ENCODE assay signal across 26 cellular contexts in the genomic region with DNA sequence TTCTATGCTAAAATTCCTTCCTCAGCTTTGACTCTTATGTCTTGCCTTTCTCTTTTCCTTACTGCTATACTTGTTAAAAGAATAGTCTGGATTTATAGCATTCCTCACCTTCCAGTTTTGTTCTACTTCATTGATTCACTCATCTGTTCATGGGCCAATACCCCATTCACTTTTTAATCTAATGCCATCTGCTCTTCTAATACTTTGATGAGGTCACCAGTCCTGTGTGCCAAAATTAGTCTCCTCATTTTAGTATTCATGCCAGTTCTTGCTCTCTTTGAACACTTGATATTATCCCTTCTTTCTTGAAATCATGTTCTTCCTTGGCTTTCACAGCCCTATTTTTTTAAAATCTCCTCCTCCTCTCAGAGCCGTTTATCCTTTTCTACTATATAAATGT.
"Had no signal": no experiment of that assay in that cellular context is flagged by ENCODE, and none has a peak within 500 bp of the region (broad histone marks: within the 10 kb centered on the region; RNA-seq: fewer than 3 reads in every experiment).

No MANE protein-coding gene starts in this region.

- H3K4me3 ChIP-seq: esophagus squamous epithelium, gastroesophageal sphincter, heart left ventricle, mucosa of descending colon, right lobe of liver, tibial artery had no signal

- H3K27ac Mint-ChIP-seq: activated CD4-positive, alpha-beta T cell treated with anti-CD3 and anti-CD28 coated beads for 36 hours; activated naive CD8-positive, alpha-beta T cell treated with anti-CD3 and anti-CD28 coated beads for 36 hours; activated T-helper 2 cell treated with anti-CD3 and anti-CD28 coated beads, Interferon-gamma antibody, Interleukin-2, Interleukin-4, amounts not matched to agents 10 μg/mL and 5 μg/mL and 100 μg/mL, durations not matched to agents 14 hours and 24 hours and 36 hours; endodermal cell; memory B cell; stimulated activated effector memory CD8-positive, alpha-beta T cell treated with anti-CD3 and anti-CD28 coated beads, Interleukin-12 subunit alpha, Interleukin-12 subunit beta, amount 100 ng/mL, for 72 hours; stimulated activated naive CD8-positive, alpha-beta T cell treated with anti-CD3 and anti-CD28 coated beads, Interleukin-15, amount 100 ng/mL, for 72 hours; WTC11 had no signal

- H3K4me1 ChIP-seq: right lobe of liver had no signal

- H3K36me3 ChIP-seq: right lobe of liver had no signal

- DNase-seq: activated CD4-positive, alpha-beta T cell treated with anti-CD3 and anti-CD28 coated beads for 36 hours; activated CD4-positive, alpha-beta T cell treated with anti-CD3 and anti-CD28 coated beads, Interleukin-2, amount 50 U/mL, for 4 hours; activated CD8-positive, alpha-beta memory T cell treated with anti-CD3 and anti-CD28 coated beads, Interleukin-2, amount 50 U/mL, for 48 hours; activated naive CD4-positive, alpha-beta T cell treated with Interleukin-2 at 50 U/mL for 16 hours; activated naive CD8-positive, alpha-beta T cell treated with anti-CD3 and anti-CD28 coated beads for 36 hours; activated T-cell treated with anti-CD3 and anti-CD28 coated beads, Interleukin-2, amount 50 U/mL, for 4 hours; cortex of kidney; endodermal cell; esophagus squamous epithelium; heart left ventricle; islet precursor cell; left colon; mucosa of descending colon; occipital lobe; right lobe of liver; small intestine; stimulated activated CD4-positive, alpha-beta T cell treated with anti-CD3 and anti-CD28 coated beads, Interleukin-2, amount 100 ng/mL, for 24 hours; stimulated activated naive CD8-positive, alpha-beta T cell treated with anti-CD3 and anti-CD28 coated beads, Interleukin-15, amount 100 ng/mL, for 72 hours; T1000; tibial artery had no signal

- H3K27me3 Mint-ChIP-seq: activated CD4-positive, alpha-beta T cell treated with anti-CD3 and anti-CD28 coated beads for 36 hours; activated naive CD8-positive, alpha-beta T cell treated with anti-CD3 and anti-CD28 coated beads for 36 hours; memory B cell; stimulated activated naive CD8-positive, alpha-beta T cell treated with anti-CD3 and anti-CD28 coated beads, Interleukin-15, amount 100 ng/mL, for 72 hours had no signal

- H3K4me1 Mint-ChIP-seq: endodermal cell, WTC11 had no signal

- H3K9me3 Mint-ChIP-seq: activated T-cell treated with anti-CD3 and anti-CD28 coated beads, Interleukin-2, amount 50 U/mL, for 4 hours; stimulated activated effector memory CD8-positive, alpha-beta T cell treated with anti-CD3 and anti-CD28 coated beads, Interleukin-12 subunit alpha, Interleukin-12 subunit beta, amount 100 ng/mL, for 72 hours had no signal

- ATAC-seq: activated CD4-positive, alpha-beta T cell treated with anti-CD3 and anti-CD28 coated beads for 36 hours; activated T-cell treated with anti-CD3 and anti-CD28 coated beads, Interleukin-2, amount 50 U/mL, for 4 hours; gastroesophageal sphincter; heart left ventricle; left colon; mucosa of descending colon; stimulated activated effector memory CD8-positive, alpha-beta T cell treated with anti-CD3 and anti-CD28 coated beads, Interleukin-12 subunit alpha, Interleukin-12 subunit beta, amount 100 ng/mL, for 72 hours; stimulated activated naive CD8-positive, alpha-beta T cell treated with anti-CD3 and anti-CD28 coated beads, Interleukin-15, amount 100 ng/mL, for 72 hours had no signal

- H3K27ac ChIP-seq: esophagus squamous epithelium, gastroesophageal sphincter, heart left ventricle, right lobe of liver, tibial artery had no signal

- H3K27me3 ChIP-seq: esophagus squamous epithelium, gastroesophageal sphincter, heart left ventricle, right lobe of liver, tibial artery had no signal

- H3K4me3 Mint-ChIP-seq: activated CD4-positive, alpha-beta T cell treated with anti-CD3 and anti-CD28 coated beads for 36 hours; activated naive CD8-positive, alpha-beta T cell treated with anti-CD3 and anti-CD28 coated beads for 36 hours; activated T-cell treated with anti-CD3 and anti-CD28 coated beads, Interleukin-2, amount 50 U/mL, for 4 hours; endodermal cell; memory B cell; stimulated activated effector memory CD8-positive, alpha-beta T cell treated with anti-CD3 and anti-CD28 coated beads, Interleukin-12 subunit alpha, Interleukin-12 subunit beta, amount 100 ng/mL, for 72 hours; stimulated activated naive CD8-positive, alpha-beta T cell treated with anti-CD3 and anti-CD28 coated beads, Interleukin-15, amount 100 ng/mL, for 72 hours; WTC11 had no signal

- H3K9me3 ChIP-seq: esophagus squamous epithelium, gastroesophageal sphincter, heart left ventricle, mucosa of descending colon, right lobe of liver, tibial artery had no signal

- FAIRE-seq: bronchial epithelial cell, small intestine had no signal
